Comparison of ENCODE assay signal across 2 cellular contexts in genomic region chr6:132814716-132815570, GRCh38.
A peak's percentile ranks its signal among the peaks of the same experiment; 100 is the strongest.
TF ChIP-seq lines count a peak whose summit lies in the region.

No MANE protein-coding gene starts in this region.

TF ChIP-seq in GM12878, 131 proteins besides CTCF, POLR2A, EP300 and RAD21 (continues in another document):
- TF ChIP-seq WRNIP1 (IDR thresholded peaks at IDR 0.05; ENCODE audit: borderline replicate concordance, low read depth, low read length) (0 out of 2 replicates have a peak, but pooled peaks have one; percentile 73), GABPA (IDR thresholded peaks at IDR 0.05; ENCODE audit: low read depth) (no peak), HDAC6 (IDR thresholded peaks at IDR 0.05; ENCODE audit: unreplicated experiment) (peak; percentile 0), RBBP5 (conservative IDR thresholded peaks at IDR 0.05) (no peak), ASH2L (IDR thresholded peaks at IDR 0.05; ENCODE audit: borderline replicate concordance, low read depth) (no peak), JUNB (IDR thresholded peaks at IDR 0.05) (no peak), STAT3 (IDR thresholded peaks at IDR 0.05; ENCODE audit: low read depth, low read length) (no peak), SP1 (IDR thresholded peaks at IDR 0.05; ENCODE audit: low read depth, low read length) (no peak), BMI1 (IDR thresholded peaks at IDR 0.05; ENCODE audit: borderline replicate concordance) (no peak), SKIL (IDR thresholded peaks at IDR 0.05; ENCODE audit: low read depth, poor library complexity, severe bottlenecking) (no peak), DPF2 (IDR thresholded peaks at IDR 0.05) (no peak), MYC (IDR thresholded peaks at IDR 0.05; ENCODE audit: insufficient read depth, insufficient read length, insufficient replicate concordance, low read length, severe bottlenecking) (no peak), HDGF (IDR thresholded peaks at IDR 0.05) (0 out of 2 replicates have a peak, but pooled peaks have one; percentile 30), JUND (IDR thresholded peaks at IDR 0.05; ENCODE audit: low read depth, low read length) (no peak), SMAD5 (IDR thresholded peaks at IDR 0.05; ENCODE audit: low read depth) (peak; percentile 51; the same call in 1 of the 2 replicates), TARDBP (IDR thresholded peaks at IDR 0.05; ENCODE audit: borderline replicate concordance) (no peak), CBX5 (IDR thresholded peaks at IDR 0.05; ENCODE audit: low read depth) (no peak), CBFB (IDR thresholded peaks at IDR 0.05; ENCODE audit: low read depth) (no peak)
- TF ChIP-seq, protein P1, sequence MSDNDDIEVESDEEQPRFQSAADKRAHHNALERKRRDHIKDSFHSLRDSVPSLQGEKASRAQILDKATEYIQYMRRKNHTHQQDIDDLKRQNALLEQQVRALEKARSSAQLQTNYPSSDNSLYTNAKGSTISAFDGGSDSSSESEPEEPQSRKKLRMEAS (IDR thresholded peaks at IDR 0.05; ENCODE audit: low read depth, low read length): no peak
- TF ChIP-seq, protein P2, sequence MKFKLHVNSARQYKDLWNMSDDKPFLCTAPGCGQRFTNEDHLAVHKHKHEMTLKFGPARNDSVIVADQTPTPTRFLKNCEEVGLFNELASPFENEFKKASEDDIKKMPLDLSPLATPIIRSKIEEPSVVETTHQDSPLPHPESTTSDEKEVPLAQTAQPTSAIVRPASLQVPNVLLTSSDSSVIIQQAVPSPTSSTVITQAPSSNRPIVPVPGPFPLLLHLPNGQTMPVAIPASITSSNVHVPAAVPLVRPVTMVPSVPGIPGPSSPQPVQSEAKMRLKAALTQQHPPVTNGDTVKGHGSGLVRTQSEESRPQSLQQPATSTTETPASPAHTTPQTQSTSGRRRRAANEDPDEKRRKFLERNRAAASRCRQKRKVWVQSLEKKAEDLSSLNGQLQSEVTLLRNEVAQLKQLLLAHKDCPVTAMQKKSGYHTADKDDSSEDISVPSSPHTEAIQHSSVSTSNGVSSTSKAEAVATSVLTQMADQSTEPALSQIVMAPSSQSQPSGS (IDR thresholded peaks at IDR 0.05; ENCODE audit: low read length): peak; percentile 24
- TF ChIP-seq, protein P3, sequence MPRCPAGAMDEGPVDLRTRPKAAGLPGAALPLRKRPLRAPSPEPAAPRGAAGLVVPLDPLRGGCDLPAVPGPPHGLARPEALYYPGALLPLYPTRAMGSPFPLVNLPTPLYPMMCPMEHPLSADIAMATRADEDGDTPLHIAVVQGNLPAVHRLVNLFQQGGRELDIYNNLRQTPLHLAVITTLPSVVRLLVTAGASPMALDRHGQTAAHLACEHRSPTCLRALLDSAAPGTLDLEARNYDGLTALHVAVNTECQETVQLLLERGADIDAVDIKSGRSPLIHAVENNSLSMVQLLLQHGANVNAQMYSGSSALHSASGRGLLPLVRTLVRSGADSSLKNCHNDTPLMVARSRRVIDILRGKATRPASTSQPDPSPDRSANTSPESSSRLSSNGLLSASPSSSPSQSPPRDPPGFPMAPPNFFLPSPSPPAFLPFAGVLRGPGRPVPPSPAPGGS (IDR thresholded peaks at IDR 0.05; ENCODE audit: borderline replicate concordance, insufficient read depth, low read depth, low read length, poor library complexity, severe bottlenecking): no peak
- TF ChIP-seq, protein P4, sequence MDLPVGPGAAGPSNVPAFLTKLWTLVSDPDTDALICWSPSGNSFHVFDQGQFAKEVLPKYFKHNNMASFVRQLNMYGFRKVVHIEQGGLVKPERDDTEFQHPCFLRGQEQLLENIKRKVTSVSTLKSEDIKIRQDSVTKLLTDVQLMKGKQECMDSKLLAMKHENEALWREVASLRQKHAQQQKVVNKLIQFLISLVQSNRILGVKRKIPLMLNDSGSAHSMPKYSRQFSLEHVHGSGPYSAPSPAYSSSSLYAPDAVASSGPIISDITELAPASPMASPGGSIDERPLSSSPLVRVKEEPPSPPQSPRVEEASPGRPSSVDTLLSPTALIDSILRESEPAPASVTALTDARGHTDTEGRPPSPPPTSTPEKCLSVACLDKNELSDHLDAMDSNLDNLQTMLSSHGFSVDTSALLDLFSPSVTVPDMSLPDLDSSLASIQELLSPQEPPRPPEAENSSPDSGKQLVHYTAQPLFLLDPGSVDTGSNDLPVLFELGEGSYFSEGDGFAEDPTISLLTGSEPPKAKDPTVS (IDR thresholded peaks at IDR 0.05; ENCODE audit: low read depth, low read length): no peak
- TF ChIP-seq, protein P5, sequence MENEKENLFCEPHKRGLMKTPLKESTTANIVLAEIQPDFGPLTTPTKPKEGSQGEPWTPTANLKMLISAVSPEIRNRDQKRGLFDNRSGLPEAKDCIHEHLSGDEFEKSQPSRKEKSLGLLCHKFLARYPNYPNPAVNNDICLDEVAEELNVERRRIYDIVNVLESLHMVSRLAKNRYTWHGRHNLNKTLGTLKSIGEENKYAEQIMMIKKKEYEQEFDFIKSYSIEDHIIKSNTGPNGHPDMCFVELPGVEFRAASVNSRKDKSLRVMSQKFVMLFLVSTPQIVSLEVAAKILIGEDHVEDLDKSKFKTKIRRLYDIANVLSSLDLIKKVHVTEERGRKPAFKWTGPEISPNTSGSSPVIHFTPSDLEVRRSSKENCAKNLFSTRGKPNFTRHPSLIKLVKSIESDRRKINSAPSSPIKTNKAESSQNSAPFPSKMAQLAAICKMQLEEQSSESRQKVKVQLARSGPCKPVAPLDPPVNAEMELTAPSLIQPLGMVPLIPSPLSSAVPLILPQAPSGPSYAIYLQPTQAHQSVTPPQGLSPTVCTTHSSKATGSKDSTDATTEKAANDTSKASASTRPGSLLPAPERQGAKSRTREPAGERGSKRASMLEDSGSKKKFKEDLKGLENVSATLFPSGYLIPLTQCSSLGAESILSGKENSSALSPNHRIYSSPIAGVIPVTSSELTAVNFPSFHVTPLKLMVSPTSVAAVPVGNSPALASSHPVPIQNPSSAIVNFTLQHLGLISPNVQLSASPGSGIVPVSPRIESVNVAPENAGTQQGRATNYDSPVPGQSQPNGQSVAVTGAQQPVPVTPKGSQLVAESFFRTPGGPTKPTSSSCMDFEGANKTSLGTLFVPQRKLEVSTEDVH (IDR thresholded peaks at IDR 0.05; ENCODE audit: low read depth, partially characterized antibody): no peak

TF ChIP-seq in HepG2, 621 proteins besides CTCF, POLR2A, EP300 and RAD21 (continues in another document):
- TF ChIP-seq ZNF136 (CRISPR knock-in tag; IDR thresholded peaks at IDR 0.05; ENCODE audit: low read depth) (no peak), BRCA1 (CRISPR knock-in tag; IDR thresholded peaks at IDR 0.05) (no peak), NBN (conservative IDR thresholded peaks at IDR 0.05) (no peak), ZNF607 (CRISPR knock-in tag; IDR thresholded peaks at IDR 0.05; ENCODE audit: borderline replicate concordance) (no peak; the same call in 1 of the 2 replicates), HDAC6 (IDR thresholded peaks at IDR 0.05; ENCODE audit: low read depth, low read length) (no peak), NR2F1 (CRISPR knock-in tag; IDR thresholded peaks at IDR 0.05) (0 out of 4 replicates have a peak, but pooled peaks of 1 of the 2 experiments have one; percentile 57), SRSF9 (IDR thresholded peaks at IDR 0.05; ENCODE audit: borderline replicate concordance, insufficient read depth, low read depth, low read length, poor library complexity, severe bottlenecking) (no peak), FOSL1 (CRISPR knock-in tag; IDR thresholded peaks at IDR 0.05; ENCODE audit: borderline replicate concordance) (no peak), ZNF546 (CRISPR knock-in tag; conservative IDR thresholded peaks at IDR 0.05) (no peak), ZNF678 (CRISPR knock-in tag; IDR thresholded peaks at IDR 0.05) (no peak), ZNF792 (CRISPR knock-in tag; IDR thresholded peaks at IDR 0.05) (no peak), ARHGAP35 (CRISPR knock-in tag; IDR thresholded peaks at IDR 0.05; ENCODE audit: borderline replicate concordance) (0 out of 2 replicates have a peak, but pooled peaks have one; percentile 6), ZNF20 (CRISPR knock-in tag; IDR thresholded peaks at IDR 0.05) (no peak), ZNF253 (CRISPR knock-in tag; IDR thresholded peaks at IDR 0.05; ENCODE audit: borderline replicate concordance) (no peak), HOXA3 (CRISPR knock-in tag; IDR thresholded peaks at IDR 0.05) (no peak), ZSCAN25 (CRISPR knock-in tag; IDR thresholded peaks at IDR 0.05) (no peak), ARNT2 (CRISPR knock-in tag; IDR thresholded peaks at IDR 0.05; ENCODE audit: low read depth) (no peak), SOX13 (IDR thresholded peaks at IDR 0.05) (no peak), SOX13 (CRISPR knock-in tag; conservative IDR thresholded peaks at IDR 0.05 in 1 of 2, IDR thresholded peaks at IDR 0.05 in 1 of 2) (no peak), TCF7 (IDR thresholded peaks at IDR 0.05; ENCODE audit: low read depth) (no peak), ZNF143 (CRISPR knock-in tag; IDR thresholded peaks at IDR 0.05) (no peak), IRF2 (CRISPR knock-in tag; IDR thresholded peaks at IDR 0.05) (no peak), ZNF782 (CRISPR knock-in tag; IDR thresholded peaks at IDR 0.05; ENCODE audit: borderline replicate concordance) (no peak), MED1 (CRISPR knock-in tag; IDR thresholded peaks at IDR 0.05) (no peak), FOXO4 (CRISPR knock-in tag; conservative IDR thresholded peaks at IDR 0.05) (peak; percentile 98), HCFC1 (IDR thresholded peaks at IDR 0.05; ENCODE audit: low read depth, low read length) (no peak), ZNF124 (CRISPR knock-in tag; IDR thresholded peaks at IDR 0.05) (no peak), PHF20 (CRISPR knock-in tag; IDR thresholded peaks at IDR 0.05) (no peak; the same call in 1 of the 2 replicates), CENPX (CRISPR knock-in tag; IDR thresholded peaks at IDR 0.05) (no peak), SP140L (CRISPR knock-in tag; IDR thresholded peaks at IDR 0.05; ENCODE audit: borderline replicate concordance) (peak; percentile 8; the same call in 1 of the 2 replicates), ZNF232 (CRISPR knock-in tag; IDR thresholded peaks at IDR 0.05; ENCODE audit: borderline replicate concordance) (no peak), ZNF674 (CRISPR knock-in tag; IDR thresholded peaks at IDR 0.05; ENCODE audit: low read depth) (peak; percentile 23; the same call in 1 of the 2 replicates)
- TF ChIP-seq, protein P6, sequence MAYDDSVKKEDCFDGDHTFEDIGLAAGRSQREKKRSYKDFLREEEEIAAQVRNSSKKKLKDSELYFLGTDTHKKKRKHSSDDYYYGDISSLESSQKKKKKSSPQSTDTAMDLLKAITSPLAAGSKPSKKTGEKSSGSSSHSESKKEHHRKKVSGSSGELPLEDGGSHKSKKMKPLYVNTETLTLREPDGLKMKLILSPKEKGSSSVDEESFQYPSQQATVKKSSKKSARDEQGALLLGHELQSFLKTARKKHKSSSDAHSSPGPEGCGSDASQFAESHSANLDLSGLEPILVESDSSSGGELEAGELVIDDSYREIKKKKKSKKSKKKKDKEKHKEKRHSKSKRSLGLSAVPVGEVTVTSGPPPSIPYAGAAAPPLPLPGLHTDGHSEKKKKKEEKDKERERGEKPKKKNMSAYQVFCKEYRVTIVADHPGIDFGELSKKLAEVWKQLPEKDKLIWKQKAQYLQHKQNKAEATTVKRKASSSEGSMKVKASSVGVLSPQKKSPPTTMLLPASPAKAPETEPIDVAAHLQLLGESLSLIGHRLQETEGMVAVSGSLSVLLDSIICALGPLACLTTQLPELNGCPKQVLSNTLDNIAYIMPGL (CRISPR knock-in tag; IDR thresholded peaks at IDR 0.05; ENCODE audit: borderline replicate concordance in 1 of 2, low read depth in 1 of 2): no peak
- TF ChIP-seq, protein P7, sequence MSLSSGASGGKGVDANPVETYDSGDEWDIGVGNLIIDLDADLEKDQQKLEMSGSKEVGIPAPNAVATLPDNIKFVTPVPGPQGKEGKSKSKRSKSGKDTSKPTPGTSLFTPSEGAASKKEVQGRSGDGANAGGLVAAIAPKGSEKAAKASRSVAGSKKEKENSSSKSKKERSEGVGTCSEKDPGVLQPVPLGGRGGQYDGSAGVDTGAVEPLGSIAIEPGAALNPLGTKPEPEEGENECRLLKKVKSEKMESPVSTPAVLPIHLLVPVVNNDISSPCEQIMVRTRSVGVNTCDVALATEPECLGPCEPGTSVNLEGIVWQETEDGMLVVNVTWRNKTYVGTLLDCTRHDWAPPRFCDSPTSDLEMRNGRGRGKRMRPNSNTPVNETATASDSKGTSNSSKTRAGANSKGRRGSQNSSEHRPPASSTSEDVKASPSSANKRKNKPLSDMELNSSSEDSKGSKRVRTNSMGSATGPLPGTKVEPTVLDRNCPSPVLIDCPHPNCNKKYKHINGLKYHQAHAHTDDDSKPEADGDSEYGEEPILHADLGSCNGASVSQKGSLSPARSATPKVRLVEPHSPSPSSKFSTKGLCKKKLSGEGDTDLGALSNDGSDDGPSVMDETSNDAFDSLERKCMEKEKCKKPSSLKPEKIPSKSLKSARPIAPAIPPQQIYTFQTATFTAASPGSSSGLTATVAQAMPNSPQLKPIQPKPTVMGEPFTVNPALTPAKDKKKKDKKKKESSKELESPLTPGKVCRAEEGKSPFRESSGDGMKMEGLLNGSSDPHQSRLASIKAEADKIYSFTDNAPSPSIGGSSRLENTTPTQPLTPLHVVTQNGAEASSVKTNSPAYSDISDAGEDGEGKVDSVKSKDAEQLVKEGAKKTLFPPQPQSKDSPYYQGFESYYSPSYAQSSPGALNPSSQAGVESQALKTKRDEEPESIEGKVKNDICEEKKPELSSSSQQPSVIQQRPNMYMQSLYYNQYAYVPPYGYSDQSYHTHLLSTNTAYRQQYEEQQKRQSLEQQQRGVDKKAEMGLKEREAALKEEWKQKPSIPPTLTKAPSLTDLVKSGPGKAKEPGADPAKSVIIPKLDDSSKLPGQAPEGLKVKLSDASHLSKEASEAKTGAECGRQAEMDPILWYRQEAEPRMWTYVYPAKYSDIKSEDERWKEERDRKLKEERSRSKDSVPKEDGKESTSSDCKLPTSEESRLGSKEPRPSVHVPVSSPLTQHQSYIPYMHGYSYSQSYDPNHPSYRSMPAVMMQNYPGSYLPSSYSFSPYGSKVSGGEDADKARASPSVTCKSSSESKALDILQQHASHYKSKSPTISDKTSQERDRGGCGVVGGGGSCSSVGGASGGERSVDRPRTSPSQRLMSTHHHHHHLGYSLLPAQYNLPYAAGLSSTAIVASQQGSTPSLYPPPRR (CRISPR knock-in tag; IDR thresholded peaks at IDR 0.05; ENCODE audit: borderline replicate concordance): no peak
- TF ChIP-seq, protein P8, sequence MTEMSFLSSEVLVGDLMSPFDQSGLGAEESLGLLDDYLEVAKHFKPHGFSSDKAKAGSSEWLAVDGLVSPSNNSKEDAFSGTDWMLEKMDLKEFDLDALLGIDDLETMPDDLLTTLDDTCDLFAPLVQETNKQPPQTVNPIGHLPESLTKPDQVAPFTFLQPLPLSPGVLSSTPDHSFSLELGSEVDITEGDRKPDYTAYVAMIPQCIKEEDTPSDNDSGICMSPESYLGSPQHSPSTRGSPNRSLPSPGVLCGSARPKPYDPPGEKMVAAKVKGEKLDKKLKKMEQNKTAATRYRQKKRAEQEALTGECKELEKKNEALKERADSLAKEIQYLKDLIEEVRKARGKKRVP (CRISPR knock-in tag; IDR thresholded peaks at IDR 0.05): no peak
